13 cellular contexts compared by ENCODE assay signal in genomic region chr6:53313784-53314382, GRCh38. TPM values are rescaled to one million over a fixed set of nuclear protein-coding genes. Genes with fewer than 3 reads are reported as not detected.
DNase-seq lines count a peak whose midpoint lies in the region; ATAC-seq and TF ChIP-seq lines count a peak whose summit lies in the region.
"Had no signal": no experiment of that assay in that cellular context is flagged by ENCODE, and none has a peak within 500 bp of the region (broad histone marks: within the 10 kb centered on the region; RNA-seq: fewer than 3 reads in every experiment).

No MANE protein-coding gene starts in this region.

- no peak overlapping the region for H2BK5ac ChIP-seq in neuronal stem cell (ENCODE audit: low read length)

- H2AFZ ChIP-seq in GM23338: no peak overlapping the region
- H2AFZ ChIP-seq in neuronal stem cell (ENCODE audit: low read length): no peak overlapping the region

- peaks cover 100% of the 10 kb centered on the region for H3K79me2 ChIP-seq in GM23338 (replicated peaks; ENCODE audit: insufficient read depth)

- peaks cover 44% of the 10 kb centered on the region for H3K4me1 Mint-ChIP-seq in GM23338
- H3K4me1 Mint-ChIP-seq in activated naive CD4-positive, alpha-beta T cell treated with anti-CD3 and anti-CD28 coated beads, Interleukin-2, amount 10 ng/mL, durations not matched to agents 7 days and 5 days: peaks cover 78% of the 10 kb centered on the region

- H3K18ac ChIP-seq in neuronal stem cell (ENCODE audit: low read length): no peak overlapping the region

- no peaks in the 10 kb centered on the region for H3K36me3 ChIP-seq in GM23338 (ENCODE audit: insufficient read depth)
- H3K36me3 ChIP-seq in Panc1 (ENCODE audit: control insufficient read depth, insufficient read depth, low read length): no peaks in the 10 kb centered on the region
- peaks cover 0 to 38% of the 10 kb centered on the region in 2 donors for H3K36me3 ChIP-seq in neuronal stem cell (replicated peaks in 1 of 2; ENCODE audit: control insufficient read depth in 2 of 2, insufficient read depth in 2 of 2, low read length in 2 of 2)
- H3K36me3 ChIP-seq: pancreas had no signal

- H2BK120ac ChIP-seq in neuronal stem cell (ENCODE audit: low read depth, low read length): no peak overlapping the region

- H4K91ac ChIP-seq in neuronal stem cell (ENCODE audit: low read depth, low read length, poor library complexity): no peak overlapping the region

- TF ChIP-seq CTCF in GM23338 (conservative IDR thresholded peaks at IDR 0.05; ENCODE audit: low read depth in 2 of 2) (no peak), Panc1 (IDR thresholded peaks at IDR 0.05) (no peak), choroid plexus epithelial cell (conservative IDR thresholded peaks at IDR 0.05; ENCODE audit: low read depth, low read length) (no peak)

- H3K4me3 ChIP-seq in GM23338 (no peak overlapping the region), Panc1 (ENCODE audit: low read depth in 2 of 2, low read length in 2 of 2) (no peak overlapping the region), choroid plexus epithelial cell (ENCODE audit: low read depth, low read length) (no peak overlapping the region), neuronal stem cell (ENCODE audit: low read length in 2 of 2) (no peak overlapping the region)
- H3K4me3 ChIP-seq: pancreas had no signal

- H3K27ac ChIP-seq in GM23338 (ENCODE audit: low read depth) (no peak overlapping the region), Panc1 (ENCODE audit: low read length) (peak overlapping the region; percentile 71), neuronal stem cell (replicated peaks; ENCODE audit: low read length) (no peak overlapping the region)
- H3K27ac ChIP-seq: epithelial cell of prostate, pancreas had no signal

- H2BK12ac ChIP-seq in neuronal stem cell (ENCODE audit: low read length): no peak overlapping the region

- H3K27ac Mint-ChIP-seq in GM23338: no peak overlapping the region
- no peak overlapping the region for H3K27ac Mint-ChIP-seq in activated naive CD4-positive, alpha-beta T cell treated with anti-CD3 and anti-CD28 coated beads, Interleukin-2, amount 10 ng/mL, durations not matched to agents 7 days and 5 days
- H3K27ac Mint-ChIP-seq: H9 had no signal

- WGBS in neuronal stem cell (ENCODE audit: extremely low coverage in 2 of 2, insufficient read length in 2 of 2, insufficient replicate concordance in 1 of 2), 2 donors: no CpG with 5 or more reads among the region's 4 CpGs

- ATAC-seq in GM23338 (no peak), Panc1 (no peak)
- ATAC-seq: pancreas, PC-3 had no signal

- POLR2A ChIA-PET in Panc1 (lab: Charles Lee): no interaction called here

- no peak for DNase-seq in GM23338 (ENCODE audit: low spot score)
- no peak for DNase-seq in Panc1 (ENCODE audit: low read depth, low spot score)
- peak; percentile 88 for DNase-seq in choroid plexus epithelial cell (ENCODE audit: low read depth)
- peak; percentile 45 for DNase-seq in renal cortical epithelial cell (ENCODE audit: low read depth)
- no peak for DNase-seq in neuronal stem cell (ENCODE audit: low spot score)
- DNase-seq in activated naive CD4-positive, alpha-beta T cell treated with anti-CD3 and anti-CD28 coated beads, Interleukin-2, amount 10 ng/mL, durations not matched to agents 7 days and 5 days: no peak
- no peak for DNase-seq in superior temporal gyrus (ENCODE audit: extremely low spot score)
- DNase-seq: H9, kidney glomerular epithelial cell, NCI-H1436, pancreas, PC-3 had no signal

- H3K23ac ChIP-seq in neuronal stem cell (ENCODE audit: low read depth, low read length, poor library complexity): no peak overlapping the region

- CTCF ChIA-PET in Panc1 (lab: Charles Lee): no interaction called here
- CTCF ChIA-PET in activated naive CD4-positive, alpha-beta T cell treated with anti-CD3 and anti-CD28 coated beads, Interleukin-2, amount 10 ng/mL, durations not matched to agents 7 days and 5 days (lab: Charles Lee): no interaction called here

- H3K4me1 ChIP-seq in GM23338 (ENCODE audit: insufficient read depth) (peaks cover 27% of the 10 kb centered on the region), Panc1 (ENCODE audit: control insufficient read depth, insufficient read depth, low read length) (peaks cover 84% of the 10 kb centered on the region), neuronal stem cell (ENCODE audit: control insufficient read depth in 2 of 2, insufficient read depth in 1 of 2, low read depth in 1 of 2, low read length in 2 of 2) (peaks cover 0 to 9% of the 10 kb centered on the region in 2 donors)
- H3K4me1 ChIP-seq: pancreas had no signal

- H3K27me3 Mint-ChIP-seq in GM23338 (ENCODE audit: insufficient read depth, low read depth, poor library complexity): no peaks in the 10 kb centered on the region
- no peaks in the 10 kb centered on the region for H3K27me3 Mint-ChIP-seq in activated naive CD4-positive, alpha-beta T cell treated with anti-CD3 and anti-CD28 coated beads, Interleukin-2, amount 10 ng/mL, durations not matched to agents 7 days and 5 days

- no peaks in the 10 kb centered on the region for H3K36me3 Mint-ChIP-seq in GM23338 (ENCODE audit: low read depth)
- peaks cover 33% of the 10 kb centered on the region for H3K36me3 Mint-ChIP-seq in activated naive CD4-positive, alpha-beta T cell treated with anti-CD3 and anti-CD28 coated beads, Interleukin-2, amount 10 ng/mL, durations not matched to agents 7 days and 5 days

- no peak overlapping the region for H4K8ac ChIP-seq in neuronal stem cell (ENCODE audit: low read depth, low read length)

- H3K9me3 ChIP-seq in Panc1 (ENCODE audit: control insufficient read depth, insufficient read depth, low read depth, low read length): no peaks in the 10 kb centered on the region
- H3K9me3 ChIP-seq in neuronal stem cell (replicated peaks in 1 of 2; ENCODE audit: control insufficient read depth in 2 of 2, insufficient read depth in 1 of 2, low read depth in 1 of 2, low read length in 2 of 2): peaks cover 0 to 10% of the 10 kb centered on the region in 2 donors
- H3K9me3 ChIP-seq: pancreas had no signal

- H3K4me2 ChIP-seq in GM23338: no peak overlapping the region
- H3K4me2 ChIP-seq in neuronal stem cell (ENCODE audit: insufficient read depth, low read length, poor library complexity, severe bottlenecking): no peak overlapping the region

- intact Hi-C loops in Panc1 (cut with micrococcal nuclease; ENCODE audit: unreplicated experiment): no loop called here

- H3K4ac ChIP-seq in neuronal stem cell (ENCODE audit: low read length): no peak overlapping the region

- no peak overlapping the region for H3K9ac ChIP-seq in neuronal stem cell (ENCODE audit: low read depth, low read length, poor library complexity)

- H2AK5ac ChIP-seq in neuronal stem cell (ENCODE audit: low read depth, low read length): no peak overlapping the region

- no peak overlapping the region for H3K4me3 Mint-ChIP-seq in GM23338
- H3K4me3 Mint-ChIP-seq in activated naive CD4-positive, alpha-beta T cell treated with anti-CD3 and anti-CD28 coated beads, Interleukin-2, amount 10 ng/mL, durations not matched to agents 7 days and 5 days: no peak overlapping the region
- H3K4me3 Mint-ChIP-seq: H9 had no signal

- peaks cover 7% of the 10 kb centered on the region for H3K79me1 ChIP-seq in neuronal stem cell (ENCODE audit: low read depth, low read length)

- BruUV-seq in Panc1 (replicated peaks; lab: Mats Ljungman, UMichigan): no TSS peak

- no peaks in the 10 kb centered on the region for H3K9me2 ChIP-seq in GM23338 (ENCODE audit: insufficient read depth)

- no peaks in the 10 kb centered on the region for H3K27me3 ChIP-seq in GM23338 (ENCODE audit: insufficient read depth)
- H3K27me3 ChIP-seq in Panc1 (ENCODE audit: control insufficient read depth, insufficient read depth, low read length): no peaks in the 10 kb centered on the region
- H3K27me3 ChIP-seq in neuronal stem cell (ENCODE audit: control insufficient read depth in 3 of 3, insufficient read depth in 3 of 3, low read depth in 1 of 3, low read length in 3 of 3): no peaks in the 10 kb centered on the region
- H3K27me3 ChIP-seq: pancreas had no signal

- no peaks in the 10 kb centered on the region for H3F3A ChIP-seq in GM23338 (replicated peaks; ENCODE audit: low read depth)

- H3K14ac ChIP-seq in neuronal stem cell (ENCODE audit: low read length): no peak overlapping the region

- in situ Hi-C loops in Panc1 (cut with HindIII; ENCODE audit: low pct_unique_long_range_greater_than_20kb, low sequenced_read_pairs): no loop called here

- no peak overlapping the region for H2BK15ac ChIP-seq in neuronal stem cell (ENCODE audit: low read length)

- H4K20me1 ChIP-seq in GM23338 (replicated peaks; ENCODE audit: insufficient read depth): peaks cover 71% of the 10 kb centered on the region

- no peaks in the 10 kb centered on the region for H3K9me3 Mint-ChIP-seq in GM23338
- no peaks in the 10 kb centered on the region for H3K9me3 Mint-ChIP-seq in activated naive CD4-positive, alpha-beta T cell treated with anti-CD3 and anti-CD28 coated beads, Interleukin-2, amount 10 ng/mL, durations not matched to agents 7 days and 5 days
- H3K9me3 Mint-ChIP-seq: H9 had no signal

TF ChIP-seq in GM23338, 12 proteins besides CTCF, POLR2A, EP300 and RAD21:
- TF ChIP-seq JUNB (IDR thresholded peaks at IDR 0.05; ENCODE audit: unreplicated experiment) (no peak), ZNF331 (CRISPR knock-in tag; IDR thresholded peaks at IDR 0.05; ENCODE audit: low read depth) (peak; percentile 62)

RNA-seq across cellular contexts. Expression of gene ELOVL5, which starts 34.9 kb away (rescaled TPM):
- 169 and 180 TPM in 2 replicates for total RNA-seq in GM23338 (2014; rRNA removed; shearing (Covaris generic))
- polyA plus RNA-seq in GM23338 (2016; fragmentation: Nextera tagmentation; extraction: Ambion mirVana): 66.9 and 83.3 TPM in 2 replicates
- 218 TPM for total RNA-seq in Panc1 (2021; ENCODE audit: unreplicated experiment)
- 111 TPM for polyA plus RNA-seq in Panc1 (2012; ENCODE audit: insufficient read length)
- 68.9 and 92.8 TPM in 2 replicates for total RNA-seq in renal cortical epithelial cell
- polyA plus RNA-seq in neuronal stem cell (2013, experiment 1 of 2): 165 TPM
- polyA plus RNA-seq in neuronal stem cell (2013, experiment 2 of 2): 163 TPM

Comparison
In these comparisons a context has a peak if more than half of its experiments do, and no peak if none do; other contexts are left out.
1. DNase-seq: peak in choroid plexus epithelial cell (single experiment) and renal cortical epithelial cell (single experiment); none in GM23338 (single experiment), Panc1 (single experiment), neuronal stem cell (single experiment), activated naive CD4-positive, alpha-beta T cell treated with anti-CD3 and anti-CD28 coated beads, Interleukin-2, amount 10 ng/mL, durations not matched to agents 7 days and 5 days (single experiment) and superior temporal gyrus (single experiment).